35 cellular contexts compared by ENCODE assay signal in the genomic region with DNA sequence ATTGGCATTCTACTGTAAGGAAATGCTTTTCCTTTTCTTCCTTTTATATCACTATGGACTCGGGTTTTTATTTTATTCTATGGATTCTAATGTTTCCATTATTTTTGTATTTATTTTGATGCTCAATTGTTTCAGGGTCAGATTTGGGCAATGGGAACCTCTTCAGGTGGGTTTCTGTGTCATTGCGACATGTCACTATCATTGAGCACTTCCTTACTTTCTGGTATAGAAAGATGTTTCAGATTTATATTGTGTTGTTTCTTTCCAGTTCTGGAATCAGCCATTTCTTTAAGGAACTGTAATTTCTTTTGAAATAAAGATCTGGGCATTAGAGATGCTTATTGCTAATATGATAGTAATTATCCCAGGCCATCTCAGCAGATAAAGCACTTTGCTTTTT.
"Had no signal": no experiment of that assay in that cellular context is flagged by ENCODE, and none has a peak within 500 bp of the region (broad histone marks: within the 10 kb centered on the region; RNA-seq: fewer than 3 reads in every experiment).

No MANE protein-coding gene starts in this region.

- ATAC-seq: activated CD8-positive, alpha-beta T cell treated with anti-CD3 and anti-CD28 coated beads for 36 hours; activated naive CD4-positive, alpha-beta T cell treated with anti-CD3 and anti-CD28 coated beads, Interleukin-2, amount 50 U/mL, for 72 hours; activated T-helper 17 cell treated with anti-CD3 and anti-CD28 coated beads, Interleukin-2, amount 50 U/mL, for 72 hours had no signal

- H3K4me3 Mint-ChIP-seq: activated B cell treated with CpG ODN at 0.5 μM for 24 hours; activated CD4-positive, alpha-beta memory T cell treated with anti-CD3 and anti-CD28 coated beads for 36 hours; activated CD4-positive, alpha-beta T cell treated with anti-CD3 and anti-CD28 coated beads, Interleukin-2, amount 10 ng/mL, durations not matched to agents 24 days and 14 days; activated CD8-positive, alpha-beta T cell treated with anti-CD3 and anti-CD28 coated beads for 36 hours; activated naive CD4-positive, alpha-beta T cell treated with anti-CD3 and anti-CD28 coated beads for 36 hours; activated naive CD8-positive, alpha-beta T cell treated with anti-CD3 and anti-CD28 coated beads for 36 hours; activated T-helper 1 cell treated with anti-CD3 and anti-CD28 coated beads, Interleukin-12 subunit alpha, Interleukin-12 subunit beta, Interleukin-2, Interleukin-4 antibody, amounts not matched to agents 30 ng/mL and 10 ng/mL and 1 ng/mL, durations not matched to agents 14 hours and 24 hours and 36 hours; activated T-helper 17 cell treated with anti-CD3 and anti-CD28 coated beads, Interleukin-2, amount 50 U/mL, for 72 hours; brain; T-helper 1 cell treated with Interleukin-12 subunit alpha and Interleukin-12 subunit beta and Interleukin-4 antibody, amounts not matched to agents 30 μg/mL and 1 μg/mL, for 36 hours; T-helper 2 cell treated with Interferon-gamma antibody and Interleukin-4, amounts not matched to agents 5 μg/mL and 100 μg/mL, for 36 hours had no signal

- H3K4me3 ChIP-seq: adrenal gland, cardiac muscle cell had no signal

- FAIRE-seq: bronchial epithelial cell, TTC549 had no signal

- H3K9me3 Mint-ChIP-seq: activated B cell treated with CpG ODN at 0.5 μM for 24 hours; activated CD4-positive, alpha-beta memory T cell treated with anti-CD3 and anti-CD28 coated beads for 36 hours; activated CD8-positive, alpha-beta T cell treated with anti-CD3 and anti-CD28 coated beads for 36 hours; activated naive CD4-positive, alpha-beta T cell treated with anti-CD3 and anti-CD28 coated beads for 36 hours; activated naive CD4-positive, alpha-beta T cell treated with anti-CD3 and anti-CD28 coated beads, Interleukin-2, amount 50 U/mL, for 72 hours; activated naive CD8-positive, alpha-beta T cell treated with anti-CD3 and anti-CD28 coated beads for 36 hours; activated T-helper 1 cell treated with anti-CD3 and anti-CD28 coated beads, Interleukin-12 subunit alpha, Interleukin-12 subunit beta, Interleukin-2, Interleukin-4 antibody, amounts not matched to agents 30 ng/mL and 10 ng/mL and 1 ng/mL, durations not matched to agents 14 hours and 24 hours and 36 hours; T-helper 1 cell treated with Interleukin-12 subunit alpha and Interleukin-12 subunit beta and Interleukin-4 antibody, amounts not matched to agents 30 μg/mL and 1 μg/mL, for 36 hours; T-helper 2 cell treated with Interferon-gamma antibody and Interleukin-4, amounts not matched to agents 5 μg/mL and 100 μg/mL, for 36 hours had no signal

- H3K27ac Mint-ChIP-seq: activated B cell treated with CpG ODN at 0.5 μM for 24 hours; activated CD4-positive, alpha-beta memory T cell treated with anti-CD3 and anti-CD28 coated beads for 36 hours; activated CD4-positive, alpha-beta T cell treated with anti-CD3 and anti-CD28 coated beads, Interleukin-2, amount 10 ng/mL, durations not matched to agents 24 days and 14 days; activated CD8-positive, alpha-beta T cell treated with anti-CD3 and anti-CD28 coated beads for 36 hours; activated naive CD4-positive, alpha-beta T cell treated with anti-CD3 and anti-CD28 coated beads for 36 hours; activated naive CD4-positive, alpha-beta T cell treated with anti-CD3 and anti-CD28 coated beads, Interleukin-2, amount 50 U/mL, for 72 hours; activated naive CD8-positive, alpha-beta T cell treated with anti-CD3 and anti-CD28 coated beads for 36 hours; activated T-helper 1 cell treated with anti-CD3 and anti-CD28 coated beads, Interleukin-12 subunit alpha, Interleukin-12 subunit beta, Interleukin-2, Interleukin-4 antibody, amounts not matched to agents 30 ng/mL and 10 ng/mL and 1 ng/mL, durations not matched to agents 14 hours and 24 hours and 36 hours; activated T-helper 17 cell treated with anti-CD3 and anti-CD28 coated beads, Interleukin-2, amount 50 U/mL, for 72 hours; brain; T-helper 1 cell treated with Interleukin-12 subunit alpha and Interleukin-12 subunit beta and Interleukin-4 antibody, amounts not matched to agents 30 μg/mL and 1 μg/mL, for 36 hours; T-helper 2 cell treated with Interferon-gamma antibody and Interleukin-4, amounts not matched to agents 5 μg/mL and 100 μg/mL, for 36 hours had no signal

- H3K9me3 ChIP-seq: adrenal gland had no signal

- H3K27me3 Mint-ChIP-seq: activated B cell treated with CpG ODN at 0.5 μM for 24 hours; activated CD4-positive, alpha-beta memory T cell treated with anti-CD3 and anti-CD28 coated beads for 36 hours; activated CD4-positive, alpha-beta T cell treated with anti-CD3 and anti-CD28 coated beads, Interleukin-2, amount 10 ng/mL, durations not matched to agents 24 days and 14 days; activated CD8-positive, alpha-beta T cell treated with anti-CD3 and anti-CD28 coated beads for 36 hours; activated naive CD8-positive, alpha-beta T cell treated with anti-CD3 and anti-CD28 coated beads for 36 hours; activated T-helper 17 cell treated with anti-CD3 and anti-CD28 coated beads, Interleukin-2, amount 50 U/mL, for 72 hours; brain had no signal

- H3K27ac ChIP-seq: adrenal gland, cardiac muscle cell, VCaP had no signal

- H3K36me3 ChIP-seq: adrenal gland, cardiac muscle cell had no signal

- H3K27me3 ChIP-seq: adrenal gland, cardiac muscle cell had no signal

- DNase-seq: activated B cell treated with CpG ODN at 0.5 μM for 24 hours; activated CD4-positive, alpha-beta memory T cell treated with anti-CD3 and anti-CD28 coated beads for 36 hours; activated CD4-positive, alpha-beta T cell treated with anti-CD3 and anti-CD28 coated beads for 4 hours; activated CD4-positive, alpha-beta T cell treated with anti-CD3 and anti-CD28 coated beads, Interleukin-2, amount 10 ng/mL, durations not matched to agents 24 days and 14 days; activated CD4-positive, alpha-beta T cell treated with anti-CD3 and anti-CD28 coated beads, Interleukin-2, amount 50 U/mL, for 1 hour; activated CD4-positive, alpha-beta T cell treated with anti-CD3 and anti-CD28 coated beads, Interleukin-2, amount 50 U/mL, for 4 hours; activated CD4-positive, CD25-positive, alpha-beta regulatory T cell treated with anti-CD3 and anti-CD28 coated beads, Interleukin-2, amount 50 U/mL, for 72 hours; activated CD8-positive, alpha-beta memory T cell treated with anti-CD3 and anti-CD28 coated beads, Interleukin-2, amount 50 U/mL, for 4 hours; activated CD8-positive, alpha-beta T cell treated with anti-CD3 and anti-CD28 coated beads for 36 hours; activated effector memory CD4-positive, alpha-beta T cell treated with anti-CD3 and anti-CD28 coated beads, Interleukin-2, amount 50 U/mL, for 16 hours; activated gamma-delta T cell treated with Interleukin-2 at 50 U/mL for 16 hours; activated naive CD4-positive, alpha-beta T cell; activated naive CD4-positive, alpha-beta T cell treated with anti-CD3 and anti-CD28 coated beads for 36 hours; activated naive CD4-positive, alpha-beta T cell treated with anti-CD3 and anti-CD28 coated beads, Interleukin-2, amount 50 U/mL, for 16 hours; activated naive CD8-positive, alpha-beta T cell treated with anti-CD3 and anti-CD28 coated beads for 36 hours; activated T-cell treated with anti-CD3 and anti-CD28 coated beads for 4 hours; activated T-cell treated with anti-CD3 and anti-CD28 coated beads, Interleukin-2, amount 50 U/mL, for 1 hour; activated T-cell treated with anti-CD3 and anti-CD28 coated beads, Interleukin-2, amount 50 U/mL, for 48 hours; adrenal gland; amniotic stem cell; aorta; caudate nucleus; T-helper 1 cell; T-helper 2 cell; T-helper 9 cell had no signal
